ENCODE assay signal across 18 cellular contexts in genomic region chr12:124094733-124095132, GRCh38.
DNase-seq lines count a peak whose midpoint lies in the region; FAIRE-seq and TF ChIP-seq lines count a peak whose summit lies in the region.
"Had no signal": no experiment of that assay in that cellular context is flagged by ENCODE, and none has a peak within 500 bp of the region (broad histone marks: within the 10 kb centered on the region; RNA-seq: fewer than 3 reads in every experiment).

No MANE protein-coding gene starts in this region.

- no peak overlapping the region for H2AFZ ChIP-seq in OCI-LY7 (ENCODE audit: low read length)

- no peaks in the 10 kb centered on the region for H3K36me3 ChIP-seq in mucosa of stomach (ENCODE audit: control insufficient read depth, insufficient read depth, low read length)
- H3K36me3 ChIP-seq in OCI-LY7 (ENCODE audit: insufficient read depth, low read length), result no peaks in the 10 kb centered on the region
- H3K36me3 ChIP-seq: adrenal gland had no signal

- no peak for FAIRE-seq in GM12892 (lab: Jason Lieb, UNC)
- FAIRE-seq: A204.1 had no signal

- no peaks in the 10 kb centered on the region for H3K79me2 ChIP-seq in OCI-LY7 (ENCODE audit: insufficient read depth, low read depth, low read length)

- no peak for TF ChIP-seq POLR2A in GM12892 (IDR thresholded peaks at IDR 0.05; ENCODE audit: low read depth, low read length)

- intact Hi-C loops in OCI-LY7 (cut with micrococcal nuclease; ENCODE audit: unreplicated experiment), result no loop called here

- H3K4me2 ChIP-seq in OCI-LY7 (ENCODE audit: low read length), result no peak overlapping the region

- no peak overlapping the region for H3K27ac ChIP-seq in OCI-LY7 (ENCODE audit: low read depth, low read length, poor library complexity, severe bottlenecking)
- H3K27ac ChIP-seq: adrenal gland had no signal

- H3K9me2 ChIP-seq in OCI-LY7 (ENCODE audit: insufficient read depth, low read length), result no peaks in the 10 kb centered on the region

- CTCF ChIA-PET in OCI-LY7 (lab: Charles Lee; ENCODE audit: unreplicated experiment), result no interaction called here

- peaks cover 3% of the 10 kb centered on the region for H3K27me3 ChIP-seq in mucosa of stomach (ENCODE audit: control insufficient read depth, insufficient read depth, low read length)
- H3K27me3 ChIP-seq: adrenal gland had no signal

- no peak for TF ChIP-seq CTCF in OCI-LY7 (conservative IDR thresholded peaks at IDR 0.05; ENCODE audit: low read length)

- H3K4me1 ChIP-seq in mucosa of stomach (ENCODE audit: control insufficient read depth, insufficient read depth, low read length), result peaks cover 29% of the 10 kb centered on the region
- no peaks in the 10 kb centered on the region for H3K4me1 ChIP-seq in OCI-LY7 (ENCODE audit: insufficient read depth, low read length, poor library complexity, severe bottlenecking)
- H3K4me1 ChIP-seq: adrenal gland had no signal

- BruUV-seq in OCI-LY7 (replicated peaks; lab: Mats Ljungman, UMichigan), result no TSS peak

- DNase-seq in NCI-H2171 treated with DMSO at 0.1 percent for 48 hours (lab: John Stamatoyannopoulos, UW) (peak; percentile 34), NCI-H2171 (lab: John Stamatoyannopoulos, UW) (no peak), NCI-H187 (lab: John Stamatoyannopoulos, UW) (peak; percentile 64 to 72), NCI-H774 (lab: John Stamatoyannopoulos, UW) (peak; percentile 81), glomerular visceral epithelial cell (ENCODE audit: extremely low spot score) (no peak), OCI-LY7 (ENCODE audit: low spot score) (no peak), GM12892 (ENCODE audit: insufficient read length) (no peak)
- DNase-seq: activated CD4-positive, alpha-beta T cell treated with anti-CD3 and anti-CD28 coated beads for 1 hour; activated CD8-positive, alpha-beta memory T cell treated with anti-CD3 and anti-CD28 coated beads for 24 hours; activated T-cell treated with anti-CD3 and anti-CD28 coated beads, Interleukin-2, amount 50 U/mL, for 1 hour; adrenal gland; DMS79 treated with DMSO at 0.1 percent for 48 hours; mesenchymal stem cell; naive B cell; NCI-H226; stimulated activated CD4-positive, alpha-beta T cell treated with anti-CD3 and anti-CD28 coated beads, Interleukin-4, amount 100 ng/mL, for 1 hour had no signal

- H3K9ac ChIP-seq in mucosa of stomach (ENCODE audit: low read length), result peak overlapping the region; percentile 16

- no peaks in the 10 kb centered on the region for H3K9me3 ChIP-seq in mucosa of stomach (ENCODE audit: control insufficient read depth, low read length)
- H3K9me3 ChIP-seq in OCI-LY7 (ENCODE audit: low read length), result no peaks in the 10 kb centered on the region
- H3K9me3 ChIP-seq: adrenal gland had no signal

- H4K20me1 ChIP-seq in OCI-LY7 (ENCODE audit: insufficient read depth, low read length), result no peaks in the 10 kb centered on the region

- H3K4me3 ChIP-seq in mucosa of stomach (ENCODE audit: low read length), result no peak overlapping the region
- H3K4me3 ChIP-seq in OCI-LY7 (ENCODE audit: low read depth, low read length, poor library complexity, severe bottlenecking), result no peak overlapping the region
- H3K4me3 ChIP-seq: adrenal gland had no signal

- POLR2A ChIA-PET in OCI-LY7 (lab: Charles Lee), result no interaction called here

Comparison
In these comparisons a context has a peak if more than half of its experiments do, and no peak if none do; other contexts are left out.
1. DNase-seq: peak in NCI-H2171 treated with DMSO at 0.1 percent for 48 hours (single experiment), NCI-H187 (2 of 2) and NCI-H774 (single experiment); none in NCI-H2171 (single experiment), glomerular visceral epithelial cell (single experiment), OCI-LY7 (single experiment) and GM12892 (single experiment).